1 cellular context compared by ENCODE assay signal in genomic region chr17:73357318-73357717, GRCh38.
TF ChIP-seq lines count a peak whose summit lies in the region.

No MANE protein-coding gene starts in this region.

TF ChIP-seq in SK-N-SH treated with all-trans-retinoic acid at 6 μM for 48 hours, 23 proteins besides CTCF, POLR2A, EP300 and RAD21 (continued from another document):
- TF ChIP-seq POU6F1 (CRISPR knock-in tag; IDR thresholded peaks at IDR 0.05; ENCODE audit: borderline replicate concordance, low read depth): no peak
- no peak for TF ChIP-seq CSRNP3 (CRISPR knock-in tag; IDR thresholded peaks at IDR 0.05)
- TF ChIP-seq BACH2 (CRISPR knock-in tag; IDR thresholded peaks at IDR 0.05; ENCODE audit: borderline replicate concordance): no peak
- TF ChIP-seq ARNTL (CRISPR knock-in tag; IDR thresholded peaks at IDR 0.05; ENCODE audit: borderline replicate concordance, low read depth): no peak
- TF ChIP-seq ZNF70 (CRISPR knock-in tag; IDR thresholded peaks at IDR 0.05): no peak
- TF ChIP-seq ZNF565 (CRISPR knock-in tag; conservative IDR thresholded peaks at IDR 0.05; ENCODE audit: low read depth): no peak
- no peak for TF ChIP-seq GLIS3 (CRISPR knock-in tag; IDR thresholded peaks at IDR 0.05)
